Comparison of ENCODE assay signal across 18 cellular contexts in genomic region chr1:10085076-10085475, GRCh38.
"Had no signal": no experiment of that assay in that cellular context is flagged by ENCODE, and none has a peak within 500 bp of the region (broad histone marks: within the 10 kb centered on the region; RNA-seq: fewer than 3 reads in every experiment).

No MANE protein-coding gene starts in this region.

- H3K4me3 Mint-ChIP-seq: activated CD4-positive, alpha-beta T cell treated with anti-CD3 and anti-CD28 coated beads, Interleukin-2, amount 10 ng/mL, durations not matched to agents 24 days and 14 days; activated naive CD8-positive, alpha-beta T cell treated with anti-CD3 and anti-CD28 coated beads for 36 hours; brain; dendritic cell treated with granulocyte-macrophage colony-stimulating factor and Interleukin-4, amounts not matched to agents 40 ng/mL and 50 ng/mL, for 4 days; immature natural killer cell; stimulated activated naive CD8-positive, alpha-beta T cell treated with anti-CD3 and anti-CD28 coated beads, Interleukin-15, Interleukin-2, amounts not matched to agents 100 ng/mL and 50 ng/mL, for 24 hours had no signal

- H3K27ac Mint-ChIP-seq: activated CD4-positive, alpha-beta T cell treated with anti-CD3 and anti-CD28 coated beads, Interleukin-2, amount 10 ng/mL, durations not matched to agents 24 days and 14 days; activated naive CD8-positive, alpha-beta T cell treated with anti-CD3 and anti-CD28 coated beads for 36 hours; dendritic cell treated with granulocyte-macrophage colony-stimulating factor and Interleukin-4, amounts not matched to agents 40 ng/mL and 50 ng/mL, for 4 days; stimulated activated naive CD8-positive, alpha-beta T cell treated with anti-CD3 and anti-CD28 coated beads, Interleukin-15, Interleukin-2, amounts not matched to agents 100 ng/mL and 50 ng/mL, for 24 hours had no signal

- H3K27me3 ChIP-seq: gastrocnemius medialis, heart left ventricle, suprapubic skin, upper lobe of left lung had no signal

- H3K27ac ChIP-seq: lower lobe of right lung, parathyroid adenoma, skin epidermis, suprapubic skin, upper lobe of left lung had no signal

- H3K9me3 ChIP-seq: gastrocnemius medialis, lower lobe of right lung, suprapubic skin, upper lobe of left lung had no signal

- H3K4me1 Mint-ChIP-seq: brain had no signal

- DNase-seq: activated CD4-positive, alpha-beta T cell treated with anti-CD3 and anti-CD28 coated beads, Interleukin-2, amount 10 ng/mL, durations not matched to agents 24 days and 14 days; activated CD4-positive, CD25-positive, alpha-beta regulatory T cell; activated CD8-positive, alpha-beta memory T cell treated with anti-CD3 and anti-CD28 coated beads, Interleukin-2, amount 50 U/mL, for 48 hours; activated naive CD8-positive, alpha-beta T cell treated with anti-CD3 and anti-CD28 coated beads for 36 hours; cerebellar nuclear complex; gastrocnemius medialis; heart left ventricle; immature natural killer cell; lower lobe of right lung; midbrain; retina; upper lobe of left lung had no signal

- H3K36me3 ChIP-seq: lower lobe of right lung had no signal

- H3K9me3 Mint-ChIP-seq: activated CD4-positive, alpha-beta T cell treated with anti-CD3 and anti-CD28 coated beads, Interleukin-2, amount 10 ng/mL, durations not matched to agents 24 days and 14 days; activated naive CD8-positive, alpha-beta T cell treated with anti-CD3 and anti-CD28 coated beads for 36 hours; dendritic cell treated with granulocyte-macrophage colony-stimulating factor and Interleukin-4, amounts not matched to agents 40 ng/mL and 50 ng/mL, for 4 days; immature natural killer cell; stimulated activated naive CD8-positive, alpha-beta T cell treated with anti-CD3 and anti-CD28 coated beads, Interleukin-15, Interleukin-2, amounts not matched to agents 100 ng/mL and 50 ng/mL, for 24 hours had no signal

- H3K27me3 Mint-ChIP-seq: activated CD4-positive, alpha-beta T cell treated with anti-CD3 and anti-CD28 coated beads, Interleukin-2, amount 10 ng/mL, durations not matched to agents 24 days and 14 days; activated naive CD8-positive, alpha-beta T cell treated with anti-CD3 and anti-CD28 coated beads for 36 hours; brain; dendritic cell treated with granulocyte-macrophage colony-stimulating factor and Interleukin-4, amounts not matched to agents 40 ng/mL and 50 ng/mL, for 4 days; stimulated activated naive CD8-positive, alpha-beta T cell treated with anti-CD3 and anti-CD28 coated beads, Interleukin-15, Interleukin-2, amounts not matched to agents 100 ng/mL and 50 ng/mL, for 24 hours had no signal

- H3K4me3 ChIP-seq: gastrocnemius medialis, heart left ventricle, lower lobe of right lung, skin epidermis, suprapubic skin, upper lobe of left lung had no signal

- ATAC-seq: lower lobe of right lung had no signal

- H3K4me1 ChIP-seq: gastrocnemius medialis, lower lobe of right lung, parathyroid adenoma had no signal
